8 cellular contexts compared by ENCODE assay signal in the genomic region with DNA sequence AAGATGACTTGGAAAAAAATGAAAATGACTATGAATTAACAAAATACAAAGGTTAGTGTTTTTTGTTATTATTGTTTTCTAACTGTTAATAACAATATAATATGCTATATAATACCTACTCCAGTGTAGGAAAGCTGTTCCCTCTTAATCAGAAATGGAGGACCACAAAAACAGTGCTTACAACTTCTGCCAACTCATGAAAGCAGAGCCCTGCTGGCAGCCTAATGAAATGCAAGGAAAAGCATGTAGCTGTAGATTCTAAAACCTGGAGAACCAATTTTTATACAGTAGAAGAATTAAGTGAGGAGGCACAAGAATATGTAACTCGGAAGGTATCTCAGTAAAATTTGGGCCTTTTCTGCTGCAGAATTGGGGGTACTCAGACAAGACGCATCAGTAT. TPM values are rescaled to one million over a fixed set of nuclear protein-coding genes. Genes with fewer than 3 reads are reported as not detected.
A peak's percentile ranks its signal among the peaks of the same experiment; 100 is the strongest.
DNase-seq lines count a peak whose midpoint lies in the region; ATAC-seq and TF ChIP-seq lines count a peak whose summit lies in the region.

No MANE protein-coding gene starts in this region.

- peak; percentile 29; the same call in 1 of the 2 replicates for TF ChIP-seq CTCF in GM12874 (IDR thresholded peaks at IDR 0.05; ENCODE audit: insufficient read depth, low read depth, low read length)

- peaks cover 5% of the 10 kb centered on the region for H3K4me1 Mint-ChIP-seq in activated CD4-positive, alpha-beta memory T cell treated with anti-CD3 and anti-CD28 coated beads, Interleukin-2, amount 10 ng/mL, durations not matched to agents 7 days and 5 days

- H3K4me3 Mint-ChIP-seq in activated CD4-positive, alpha-beta memory T cell treated with anti-CD3 and anti-CD28 coated beads, Interleukin-2, amount 10 ng/mL, durations not matched to agents 7 days and 5 days, result no peak overlapping the region

- no peak for ATAC-seq in HG03354 (IDR thresholded peaks at IDR 0.05; ENCODE audit: poor library complexity, severe bottlenecking, unreplicated experiment)

- H3K27me3 Mint-ChIP-seq in activated CD4-positive, alpha-beta memory T cell treated with anti-CD3 and anti-CD28 coated beads, Interleukin-2, amount 10 ng/mL, durations not matched to agents 7 days and 5 days, result no peaks in the 10 kb centered on the region

- POLR2A ChIA-PET in activated CD4-positive, alpha-beta memory T cell treated with anti-CD3 and anti-CD28 coated beads, Interleukin-2, amount 10 ng/mL, durations not matched to agents 7 days and 5 days (lab: Charles Lee), result interaction anchor here (1.0 to 1.5 kb wide), 2 partner anchors 19 to 28 kb away, joined by 3 to 5 read pairs; no protein-coding TSS in a partner anchor

- no peak overlapping the region for H3K27ac Mint-ChIP-seq in activated CD4-positive, alpha-beta memory T cell treated with anti-CD3 and anti-CD28 coated beads, Interleukin-2, amount 10 ng/mL, durations not matched to agents 7 days and 5 days

- CTCF ChIA-PET in activated CD4-positive, alpha-beta memory T cell treated with anti-CD3 and anti-CD28 coated beads, Interleukin-2, amount 10 ng/mL, durations not matched to agents 7 days and 5 days (lab: Charles Lee), result interaction anchor here (0.7 to 1.7 kb wide), 3 partner anchors 23 to 242 kb away, joined by 3 to 5 read pairs (median 4); no protein-coding TSS in a partner anchor

- peaks cover 66% of the 10 kb centered on the region for H3K36me3 Mint-ChIP-seq in activated CD4-positive, alpha-beta memory T cell treated with anti-CD3 and anti-CD28 coated beads, Interleukin-2, amount 10 ng/mL, durations not matched to agents 7 days and 5 days (ENCODE audit: low read depth)

- peaks cover 7% of the 10 kb centered on the region for H3K9me3 Mint-ChIP-seq in activated CD4-positive, alpha-beta memory T cell treated with anti-CD3 and anti-CD28 coated beads, Interleukin-2, amount 10 ng/mL, durations not matched to agents 7 days and 5 days

- DNase-seq in AG08395 (ENCODE audit: low spot score) (peak; percentile 35), RPMI7951 (ENCODE audit: low read depth) (peak; percentile 43), glomerular visceral epithelial cell (ENCODE audit: extremely low spot score) (peak; percentile 27), GF-D8 (lab: John Stamatoyannopoulos, UW) (no peak), mucosa of gallbladder (ENCODE audit: low spot score) (no peak)
- DNase-seq in activated CD4-positive, alpha-beta memory T cell treated with anti-CD3 and anti-CD28 coated beads, Interleukin-2, amount 10 ng/mL, durations not matched to agents 7 days and 5 days, result no peak

RNA-seq across cellular contexts. Expression of a gene that starts 29.4 kb away (rescaled TPM):
- total RNA-seq in RPMI7951 (2014; rRNA removed; shearing (Covaris generic)), result 20.0 and 24.4 TPM in 2 replicates
- 32.0 TPM for total RNA-seq in mucosa of gallbladder
- total RNA-seq in activated CD4-positive, alpha-beta memory T cell treated with anti-CD3 and anti-CD28 coated beads, Interleukin-2, amount 10 ng/mL, durations not matched to agents 7 days and 5 days, result 10 to 100 TPM; 31.8 to 34.0 TPM

Comparison
In these comparisons a context has a peak if more than half of its experiments do, and no peak if none do; other contexts are left out.
1. DNase-seq: peak in AG08395 (single experiment), RPMI7951 (single experiment) and glomerular visceral epithelial cell (single experiment); none in GF-D8 (single experiment), mucosa of gallbladder (single experiment) and activated CD4-positive, alpha-beta memory T cell treated with anti-CD3 and anti-CD28 coated beads, Interleukin-2, amount 10 ng/mL, durations not matched to agents 7 days and 5 days (single experiment).